22 cellular contexts compared by ENCODE assay signal in genomic region chr18:23300211-23300887, GRCh38.
A peak's percentile ranks its signal among the peaks of the same experiment; 100 is the strongest.
DNase-seq lines count a peak whose midpoint lies in the region; ATAC-seq, FAIRE-seq and TF ChIP-seq lines count a peak whose summit lies in the region.
"Had no signal": no experiment of that assay in that cellular context is flagged by ENCODE, and none has a peak within 500 bp of the region (broad histone marks: within the 10 kb centered on the region; RNA-seq: fewer than 3 reads in every experiment).

No MANE protein-coding gene starts in this region.

- H3K27me3 ChIP-seq in foreskin keratinocyte = no peaks in the 10 kb centered on the region
- H3K27me3 ChIP-seq: dorsolateral prefrontal cortex, transverse colon had no signal

- H3K4me1 ChIP-seq in foreskin keratinocyte = peaks cover 19% of the 10 kb centered on the region
- H3K4me1 ChIP-seq: transverse colon had no signal

- peak; percentile 85 for DNase-seq in DMS79 treated with DMSO at 0.1 percent for 48 hours (lab: John Stamatoyannopoulos, UW)
- DNase-seq in NCI-H524 treated with DMSO at 0.1 percent for 48 hours (lab: John Stamatoyannopoulos, UW) = peak; percentile 59
- DNase-seq in renal cortical epithelial cell (ENCODE audit: low read depth) = peak; percentile 25
- no peak for DNase-seq in NCI-H187 (lab: John Stamatoyannopoulos, UW)
- DNase-seq in NCI-H2171 (lab: John Stamatoyannopoulos, UW) = no peak
- no peak for DNase-seq in foreskin keratinocyte
- DNase-seq: activated CD4-positive, alpha-beta T cell treated with anti-CD3 and anti-CD28 coated beads, Interleukin-2, amount 50 U/mL, for 1 hour; activated CD8-positive, alpha-beta memory T cell treated with anti-CD3 and anti-CD28 coated beads, Interleukin-2, amount 50 U/mL, for 48 hours; dorsolateral prefrontal cortex; GM23248; left colon; NCI-H2081; NCI-H526 treated with DMSO at 0.1 percent for 48 hours; nephron progenitor cell; OCI-M1; posterior cingulate gyrus; SIG-M5; stimulated activated naive CD8-positive, alpha-beta T cell treated with anti-CD3 and anti-CD28 coated beads, Interleukin-15, Interleukin-2, amounts not matched to agents 100 U/mL and 50 U/mL, for 24 hours; transverse colon had no signal

- ATAC-seq in GM21381 (IDR thresholded peaks at IDR 0.05; ENCODE audit: unreplicated experiment) = no peak
- ATAC-seq in foreskin keratinocyte = no peak
- ATAC-seq: K562; left colon; stimulated activated naive CD8-positive, alpha-beta T cell treated with anti-CD3 and anti-CD28 coated beads, Interleukin-15, Interleukin-2, amounts not matched to agents 100 U/mL and 50 U/mL, for 24 hours had no signal

- no peak overlapping the region for H3K27ac ChIP-seq in foreskin keratinocyte
- H3K27ac ChIP-seq: dorsolateral prefrontal cortex, GM23248, transverse colon had no signal

- no peak for TF ChIP-seq CTCF in foreskin keratinocyte (conservative IDR thresholded peaks at IDR 0.05)

- peak; percentile 97 for FAIRE-seq in endometrium (lab: Jason Lieb, UNC)

Comparison
In these comparisons a context has a peak if more than half of its experiments do, and no peak if none do; other contexts are left out.
1. DNase-seq: peak in DMS79 treated with DMSO at 0.1 percent for 48 hours (single experiment), NCI-H524 treated with DMSO at 0.1 percent for 48 hours (single experiment) and renal cortical epithelial cell (single experiment); none in NCI-H187 (0 of 2), NCI-H2171 (single experiment) and foreskin keratinocyte (0 of 2).